Comparison of ENCODE assay signal across 9 cellular contexts in genomic region chr1:32247983-32248889, GRCh38. TPM values are rescaled to one million over a fixed set of nuclear protein-coding genes. Genes with fewer than 3 reads are reported as not detected.
DNase-seq lines count a peak whose midpoint lies in the region; ATAC-seq and TF ChIP-seq lines count a peak whose summit lies in the region.
"Had no signal": no experiment of that assay in that cellular context is flagged by ENCODE, and none has a peak within 500 bp of the region (broad histone marks: within the 10 kb centered on the region; RNA-seq: fewer than 3 reads in every experiment).

No MANE protein-coding gene starts in this region.

- H3K36me3 Mint-ChIP-seq in glutamatergic neuron (ENCODE audit: unreplicated experiment): no peaks in the 10 kb centered on the region

- peaks cover 14% of the 10 kb centered on the region for H3K27me3 Mint-ChIP-seq in glutamatergic neuron (ENCODE audit: unreplicated experiment)

- H3K4me1 ChIP-seq in uterus: no peaks in the 10 kb centered on the region

- no peak for TF ChIP-seq POLR2A in uterus (IDR thresholded peaks at IDR 0.05)

- ATAC-seq in GM18511 (IDR thresholded peaks at IDR 0.05; ENCODE audit: unreplicated experiment): no peak

- H3K4me3 Mint-ChIP-seq in glutamatergic neuron (ENCODE audit: unreplicated experiment): peak overlapping the region; percentile 71

- no peaks in the 10 kb centered on the region for H3K36me3 ChIP-seq in uterus

- H3K27ac Mint-ChIP-seq in glutamatergic neuron (ENCODE audit: unreplicated experiment): peak overlapping the region; percentile 92

- peaks cover 27% of the 10 kb centered on the region for H3K4me1 Mint-ChIP-seq in glutamatergic neuron (ENCODE audit: low read depth, unreplicated experiment)

- TF ChIP-seq CTCF in glutamatergic neuron (IDR thresholded peaks at IDR 0.05; ENCODE audit: partially characterized antibody, unreplicated experiment): peak; percentile 97
- TF ChIP-seq CTCF in uterus (IDR thresholded peaks at IDR 0.05): peak; percentile 61 to 84 (median 82)

- no peak overlapping the region for H3K4me3 ChIP-seq in uterus

- H3K27me3 ChIP-seq in uterus: no peaks in the 10 kb centered on the region

- H3K9me3 Mint-ChIP-seq in glutamatergic neuron (ENCODE audit: unreplicated experiment): peaks cover 11% of the 10 kb centered on the region

- H3K27ac ChIP-seq in uterus: peak overlapping the region; percentile 67

- no peaks in the 10 kb centered on the region for H3K9me3 ChIP-seq in uterus

- intact Hi-C loops in posterior cingulate gyrus (cut with DNase I) (no loop called here), uterus (cut with DNase I; ENCODE audit: low total_unique reads) (loop anchor here (10.0 kb wide), 1 partner anchor 67 kb away; no protein-coding TSS in a partner anchor)

- peak; percentile 69 for DNase-seq in ELR (ENCODE audit: low read depth)
- peak; percentile 85 for DNase-seq in HuH-7 (ENCODE audit: low spot score)
- DNase-seq in RPMI7951 (ENCODE audit: low read depth): peak; percentile 63
- DNase-seq in activated effector memory CD4-positive, alpha-beta T cell treated with anti-CD3 and anti-CD28 coated beads, Interleukin-2, amount 50 U/mL, for 16 hours: peak; percentile 93
- DNase-seq in glutamatergic neuron: peak; percentile 90
- DNase-seq in posterior cingulate gyrus: peak in 9 of 10 donors; percentile 27 to 92 (median 43)
- DNase-seq in uterus: peak; percentile 73 to 84

RNA-seq across cellular contexts. Expression of gene FAM167B, which starts 1.2 kb away (rescaled TPM):
- total RNA-seq in RPMI7951 (2014; rRNA removed; shearing (Covaris generic)): 0.49 TPM in 1 of 2 replicates, not detected in the other
- total RNA-seq in glutamatergic neuron (ENCODE audit: unreplicated experiment) (2.5 TPM), uterus (10 to 100 TPM in 2 of 4 donors, 1 to 10 TPM in 1, not detected in 1; 1.2 to 29.0 (median 13.1) TPM)

RNA-seq across cellular contexts. Expression of gene LCK, which starts 2.8 kb away (rescaled TPM):
- total RNA-seq in RPMI7951 (2014; rRNA removed; shearing (Covaris generic)): not detected in 2 replicates
- total RNA-seq in glutamatergic neuron (ENCODE audit: unreplicated experiment) (0.37 TPM), uterus (1 to 10 TPM in 3 of 4 donors, under 1 TPM in 1; 0.26 to 2.0 (median 1.4) TPM)
- total RNA-seq: frontal cortex had no signal

RNA-seq across cellular contexts. Expression of gene EIF3I, which starts 26.0 kb away (rescaled TPM):
- 423 and 475 TPM in 2 replicates for total RNA-seq in RPMI7951 (2014; rRNA removed; shearing (Covaris generic))
- 103 TPM for total RNA-seq in glutamatergic neuron (ENCODE audit: unreplicated experiment)
- total RNA-seq in uterus: 100 to 1,000 TPM; 111 to 246 (median 143) TPM

RNA-seq across cellular contexts. Expression of gene TMEM234, which starts 26.1 kb away (rescaled TPM):
- total RNA-seq in RPMI7951 (2014; rRNA removed; shearing (Covaris generic)): 14.9 and 16.2 TPM in 2 replicates
- total RNA-seq in glutamatergic neuron (ENCODE audit: unreplicated experiment): 21.8 TPM
- 10 to 100 TPM in 3 of 4 donors, under 1 TPM in 1; 0.59 to 40.8 (median 13.5) TPM for total RNA-seq in uterus

RNA-seq across cellular contexts. Expression of gene DCDC2B, which starts 39.3 kb away (rescaled TPM):
- not detected in 2 replicates for total RNA-seq in RPMI7951 (2014; rRNA removed; shearing (Covaris generic))
- not detected for total RNA-seq in glutamatergic neuron (ENCODE audit: unreplicated experiment)
- under 1 TPM in 2 of 4 donors, not detected in 2; 0.26 to 0.62 TPM for total RNA-seq in uterus
- total RNA-seq: frontal cortex had no signal

Comparison
In these comparisons a context has a peak if more than half of its experiments do, and no peak if none do; other contexts are left out.
1. DNase-seq: peak in every context shown above with its lines; median percentile 93 in activated effector memory CD4-positive, alpha-beta T cell treated with anti-CD3 and anti-CD28 coated beads, Interleukin-2, amount 50 U/mL, for 16 hours; 90 in glutamatergic neuron; 85 in HuH-7; 78 in uterus; 69 in ELR; 63 in RPMI7951; 43 in posterior cingulate gyrus.